1 cellular context compared by ENCODE assay signal in the genomic region with DNA sequence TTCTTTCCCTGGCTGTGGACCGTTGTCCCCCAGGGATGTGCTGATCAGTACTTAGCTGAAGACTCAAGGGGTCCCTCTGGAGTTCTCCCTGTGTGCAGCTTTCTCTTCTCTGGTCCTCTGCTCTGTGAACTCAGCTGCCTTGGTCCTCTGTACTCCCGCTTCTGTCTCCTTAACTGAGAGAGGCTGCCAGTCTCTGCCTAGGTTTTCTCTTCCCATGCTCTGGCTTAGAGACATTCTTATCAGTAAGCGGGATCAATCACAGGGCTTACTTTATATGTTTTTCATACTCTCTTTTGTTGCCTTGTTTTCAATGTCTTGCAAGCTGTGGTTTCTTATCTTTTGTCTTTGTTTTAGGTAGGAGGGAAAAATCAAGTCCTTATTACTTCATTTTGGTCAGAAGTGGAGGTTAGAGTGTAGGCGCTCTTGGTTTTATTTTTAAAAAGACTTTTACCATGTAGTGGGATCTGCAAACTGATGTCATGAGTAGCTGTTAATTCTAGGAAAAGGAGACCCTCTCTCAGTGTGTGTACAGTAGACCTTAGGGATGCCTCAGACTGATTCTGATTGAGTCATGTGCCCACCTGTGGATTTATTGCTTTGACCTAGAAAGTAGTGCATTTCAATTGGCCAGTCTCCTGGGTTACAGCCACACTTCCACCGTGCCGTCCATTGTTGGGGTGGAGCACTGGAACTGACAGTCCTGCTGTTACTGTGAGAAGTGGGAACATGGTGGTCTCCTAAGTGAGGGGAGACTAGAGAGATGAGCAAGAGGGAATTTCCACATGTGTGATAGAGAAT.
TF ChIP-seq lines count a peak whose summit lies in the region.

No MANE protein-coding gene starts in this region.

TF ChIP-seq in HCT116, 20 proteins besides CTCF, POLR2A, EP300 and RAD21 (continued from another document):
- TF ChIP-seq, protein P1, sequence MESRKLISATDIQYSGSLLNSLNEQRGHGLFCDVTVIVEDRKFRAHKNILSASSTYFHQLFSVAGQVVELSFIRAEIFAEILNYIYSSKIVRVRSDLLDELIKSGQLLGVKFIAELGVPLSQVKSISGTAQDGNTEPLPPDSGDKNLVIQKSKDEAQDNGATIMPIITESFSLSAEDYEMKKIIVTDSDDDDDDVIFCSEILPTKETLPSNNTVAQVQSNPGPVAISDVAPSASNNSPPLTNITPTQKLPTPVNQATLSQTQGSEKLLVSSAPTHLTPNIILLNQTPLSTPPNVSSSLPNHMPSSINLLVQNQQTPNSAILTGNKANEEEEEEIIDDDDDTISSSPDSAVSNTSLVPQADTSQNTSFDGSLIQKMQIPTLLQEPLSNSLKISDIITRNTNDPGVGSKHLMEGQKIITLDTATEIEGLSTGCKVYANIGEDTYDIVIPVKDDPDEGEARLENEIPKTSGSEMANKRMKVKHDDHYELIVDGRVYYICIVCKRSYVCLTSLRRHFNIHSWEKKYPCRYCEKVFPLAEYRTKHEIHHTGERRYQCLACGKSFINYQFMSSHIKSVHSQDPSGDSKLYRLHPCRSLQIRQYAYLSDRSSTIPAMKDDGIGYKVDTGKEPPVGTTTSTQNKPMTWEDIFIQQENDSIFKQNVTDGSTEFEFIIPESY (IDR thresholded peaks at IDR 0.05; ENCODE audit: extremely low read depth, insufficient replicate concordance, low read length), result no peak
- TF ChIP-seq FOSL1 (IDR thresholded peaks at IDR 0.05; ENCODE audit: low read depth) (no peak), YY1 (IDR thresholded peaks at IDR 0.05; ENCODE audit: extremely low read depth, insufficient replicate concordance, low read depth, low read length) (no peak), EGR1 (IDR thresholded peaks at IDR 0.05; ENCODE audit: low read depth) (no peak), TCF7L2 (IDR thresholded peaks at IDR 0.05; ENCODE audit: borderline replicate concordance, extremely low read depth, insufficient read depth, insufficient read length) (no peak), JUND (IDR thresholded peaks at IDR 0.05) (no peak), ELF1 (IDR thresholded peaks at IDR 0.05; ENCODE audit: borderline replicate concordance, low read depth) (no peak), EZH2 (IDR thresholded peaks at IDR 0.05) (no peak)
TF ChIP-seq in HCT116: peak in this region for 0.
